1 cellular context compared by ENCODE assay signal in the genomic region with DNA sequence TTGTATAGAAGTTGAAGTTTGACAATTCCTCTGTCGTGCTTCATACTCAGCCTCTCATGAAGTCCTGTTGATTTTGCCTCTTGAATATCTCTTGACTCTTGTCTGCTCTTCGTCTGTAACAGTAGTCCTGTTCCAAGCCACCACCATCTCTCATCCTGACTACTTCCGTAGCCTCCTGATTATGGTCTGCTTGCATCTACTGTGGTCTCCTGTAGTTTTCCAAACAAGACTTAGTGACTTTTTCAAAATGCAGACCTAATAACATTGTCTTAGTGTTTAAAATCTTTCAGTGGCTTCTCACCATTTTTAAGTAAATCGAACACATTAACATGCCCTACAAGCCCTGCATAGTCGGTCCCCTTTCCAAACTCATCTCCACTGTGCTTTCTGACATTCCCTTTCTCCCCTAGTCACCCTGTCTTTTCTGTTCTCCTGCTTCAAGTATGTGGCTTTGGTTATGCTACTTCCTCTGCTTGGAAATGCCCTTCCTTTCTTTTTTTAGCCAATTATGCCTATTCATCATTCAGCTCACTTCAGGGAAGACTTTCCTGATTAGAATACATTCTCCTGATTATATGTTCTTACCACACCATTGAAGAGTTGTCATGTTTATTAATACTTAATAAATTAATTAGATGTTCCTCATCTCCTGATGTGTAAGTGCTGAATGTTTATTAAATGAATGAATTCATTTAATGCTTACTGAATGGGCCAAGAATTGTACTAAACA.
TF ChIP-seq lines count a peak whose summit lies in the region.

No MANE protein-coding gene starts in this region.

TF ChIP-seq in GM12878, 131 proteins besides CTCF, POLR2A, EP300 and RAD21:
- TF ChIP-seq NBN (IDR thresholded peaks at IDR 0.05), result no peak
TF ChIP-seq in GM12878: peak in this region for 0.
